Comparison of ENCODE assay signal across 29 cellular contexts in genomic region chr16:86734559-86735480, GRCh38.
DNase-seq lines count a peak whose midpoint lies in the region; ATAC-seq, FAIRE-seq and TF ChIP-seq lines count a peak whose summit lies in the region.
"Had no signal": no experiment of that assay in that cellular context is flagged by ENCODE, and none has a peak within 500 bp of the region (broad histone marks: within the 10 kb centered on the region; RNA-seq: fewer than 3 reads in every experiment).

No MANE protein-coding gene starts in this region.

- H3K9me3 ChIP-seq in H9 (ENCODE audit: control insufficient read depth, low read depth, low read length) (no peaks in the 10 kb centered on the region), H1 (ENCODE audit: insufficient read depth in 2 of 2, low read depth in 1 of 2, low read length in 1 of 2) (peaks cover 4% of the 10 kb centered on the region in 2 experiments; a peak in 1 of 4 replicates)
- H3K9me3 ChIP-seq: adrenal gland, left lung, mucosa of descending colon, suprapubic skin, vagina had no signal

- H3K4me1 ChIP-seq in H9 (ENCODE audit: insufficient read depth, low read length): peaks cover 9% of the 10 kb centered on the region; the same call in 1 of the 2 replicates
- peaks cover 7 to 19% (median 15%) of the 10 kb centered on the region in 4 experiments for H3K4me1 ChIP-seq in H1 (replicated peaks in 1 of 4; ENCODE audit: control insufficient read depth in 3 of 4, insufficient read depth in 4 of 4, low read length in 3 of 4)
- H3K4me1 ChIP-seq: adrenal gland, left lung, vagina had no signal

- H2BK5ac ChIP-seq in H9 (ENCODE audit: insufficient read length, low read length) (no peak overlapping the region), H1 (ENCODE audit: low read depth, low read length) (peak overlapping the region; percentile 57; the same call in 1 of the 2 replicates)

- no peak overlapping the region for H4K8ac ChIP-seq in H9 (replicated peaks; ENCODE audit: insufficient read length, low read depth, low read length)
- no peak overlapping the region; the same call in 1 of the 2 replicates for H4K8ac ChIP-seq in H1 (ENCODE audit: extremely low read depth, insufficient read depth, low read length)

- no peaks in the 10 kb centered on the region; a peak in 1 of 8 replicates for H3K36me3 ChIP-seq in H1 (ENCODE audit: control insufficient read depth in 2 of 4, insufficient read depth in 4 of 4, low read length in 3 of 4)
- H3K36me3 ChIP-seq: adrenal gland, left lung, suprapubic skin, vagina had no signal

- no peak overlapping the region for H4K91ac ChIP-seq in H9 (ENCODE audit: insufficient read length, low read depth, low read length)
- peak overlapping the region; percentile 94 for H4K91ac ChIP-seq in H1 (replicated peaks; ENCODE audit: insufficient read length, low read length)

- H3K4me3 ChIP-seq in H1 (ENCODE audit: extremely low read depth in 1 of 4, insufficient read depth in 2 of 4, low read depth in 3 of 4, low read length in 4 of 4): no peak overlapping the region
- H3K4me3 ChIP-seq: adrenal gland, dorsolateral prefrontal cortex, left lung, mucosa of descending colon, suprapubic skin, vagina had no signal

- no peak overlapping the region for H2BK12ac ChIP-seq in H9 (ENCODE audit: insufficient read length, low read depth, low read length)
- peak overlapping the region; percentile 27 for H2BK12ac ChIP-seq in H1 (ENCODE audit: low read depth, low read length)

- no peak for TF ChIP-seq RAD21 in H1 (IDR thresholded peaks at IDR 0.05 in 1 of 2, conservative IDR thresholded peaks at IDR 0.05 in 1 of 2; ENCODE audit: low read depth in 2 of 2, low read length in 2 of 2)

- POLR2A ChIA-PET in H1 (lab: Charles Lee; ENCODE audit: partially characterized antibody): interaction anchor here (0.9 kb wide), 1 partner anchor 26 kb away, joined by 4 read pairs; no protein-coding TSS in a partner anchor
- POLR2A ChIA-PET in naive thymus-derived CD8-positive, alpha-beta T cell (lab: Charles Lee): no interaction called here

- H3K27me3 Mint-ChIP-seq in H9 (ENCODE audit: low read depth): peaks cover 51% of the 10 kb centered on the region
- H3K27me3 Mint-ChIP-seq in naive thymus-derived CD8-positive, alpha-beta T cell: peaks cover 14 to 70% (median 49%) of the 10 kb centered on the region in 5 donors

- peak; percentile 52 for DNase-seq in H9
- no peak for DNase-seq in H1 (ENCODE audit: low read depth in 1 of 2, low spot score in 2 of 2)
- peak; percentile 85 for DNase-seq in kidney tubule cell (ENCODE audit: low spot score)
- peak; percentile 84 for DNase-seq in renal cortical epithelial cell (ENCODE audit: low read depth)
- DNase-seq in NOMO-1 (lab: John Stamatoyannopoulos, UW; ENCODE audit: unreplicated experiment in 2 of 2): no peak
- no peak for DNase-seq in AML-193 (lab: John Stamatoyannopoulos, UW)
- DNase-seq in naive thymus-derived CD8-positive, alpha-beta T cell: no peak
- DNase-seq: activated B cell treated with CpG ODN at 0.5 μM for 24 hours; activated CD4-positive, alpha-beta T cell treated with anti-CD3 and anti-CD28 coated beads, Interleukin-2, amount 50 U/mL, for 48 hours; activated effector memory CD4-positive, alpha-beta T cell treated with anti-CD3 and anti-CD28 coated beads, Interleukin-2, amount 50 U/mL, for 16 hours; adrenal gland; erythroblast; foreskin melanocyte; left lung; mucosa of descending colon; NCI-H1417; NCI-H2107; NCI-H510A treated with DMSO at 0.1 percent for 48 hours; nucleus accumbens; stimulated activated CD4-positive, alpha-beta T cell treated with anti-CD3 and anti-CD28 coated beads, Interleukin-15, amount 100 ng/mL, for 24 hours; T-helper 9 cell had no signal

- H2AFZ ChIP-seq in H9 (ENCODE audit: low read length) (no peak overlapping the region), H1 (ENCODE audit: low read length) (no peak overlapping the region)

- no CpG with 5 or more reads among the region's 22 CpGs for WGBS in H9 (ENCODE audit: extremely low coverage, insufficient read length, low lambda C conversion rate)
- 71% methylated on average over 22 of the region's 22 CpGs; no CpG with 5 or more reads in 1 of the 2 experiments for WGBS in H1 (ENCODE audit: extremely low coverage in 1 of 2, insufficient coverage in 1 of 2, insufficient read length in 1 of 2, insufficient replicate concordance in 2 of 2, low coverage in 1 of 2, low lambda C conversion rate in 2 of 2, missing lambda C conversion rate in 1 of 2), 2 experiments

- TF ChIP-seq CTCF in H9 (conservative IDR thresholded peaks at IDR 0.05): no peak
- no peak for TF ChIP-seq CTCF in H1 (IDR thresholded peaks at IDR 0.05; ENCODE audit: control extremely low read depth in 1 of 3, insufficient read depth in 1 of 3, low read depth in 1 of 3, low read length in 3 of 3)

- H3K79me2 ChIP-seq in H9 (ENCODE audit: insufficient read depth, low read length) (no peaks in the 10 kb centered on the region), H1 (ENCODE audit: control insufficient read depth in 1 of 2, insufficient read depth in 2 of 2, low read length in 2 of 2) (no peaks in the 10 kb centered on the region)

- no peak overlapping the region for H3K4ac ChIP-seq in H9 (ENCODE audit: low read depth, low read length)
- peak overlapping the region; percentile 44 for H3K4ac ChIP-seq in H1 (replicated peaks; ENCODE audit: insufficient read length, low read depth, low read length)

- no peak for TF ChIP-seq EP300 in H1 (IDR thresholded peaks at IDR 0.05; ENCODE audit: borderline replicate concordance in 1 of 2, low read depth in 2 of 2, low read length in 2 of 2)

- H3K23ac ChIP-seq in H9 (ENCODE audit: insufficient read length, low read depth, low read length) (no peak overlapping the region), H1 (ENCODE audit: insufficient read length) (no peak overlapping the region)

- no peak overlapping the region for H2AK5ac ChIP-seq in H9 (ENCODE audit: insufficient read length, low read length)
- peak overlapping the region; percentile 96; the same call in 1 of the 2 replicates for H2AK5ac ChIP-seq in H1 (ENCODE audit: low read depth, low read length)

- H2BK20ac ChIP-seq in H9 (ENCODE audit: low read depth, low read length, poor library complexity, severe bottlenecking): no peak overlapping the region
- H2BK20ac ChIP-seq in H1 (ENCODE audit: low read length): no peak overlapping the region

- H3K79me1 ChIP-seq in H9 (ENCODE audit: insufficient read depth, low read depth, low read length, poor library complexity, severe bottlenecking) (no peaks in the 10 kb centered on the region), H1 (ENCODE audit: low read depth, low read length) (no peaks in the 10 kb centered on the region)

- H3K27ac ChIP-seq in H9 (ENCODE audit: insufficient read length, low read depth, low read length): peak overlapping the region; percentile 14
- H3K27ac ChIP-seq in H1 (ENCODE audit: low read depth, low read length): no peak overlapping the region
- H3K27ac ChIP-seq: adrenal gland, C4-2B, dorsolateral prefrontal cortex, left lung, suprapubic skin, vagina had no signal

- peak overlapping the region; percentile 13 to 85 (median 17); a peak in 5 of 7 replicates for H3K27ac Mint-ChIP-seq in H9
- H3K27ac Mint-ChIP-seq in naive thymus-derived CD8-positive, alpha-beta T cell: no peak overlapping the region
- H3K27ac Mint-ChIP-seq: activated B cell treated with CpG ODN at 0.5 μM for 24 hours had no signal

- H3K4me2 ChIP-seq in H9 (ENCODE audit: insufficient read depth, insufficient read length, low read length) (peak overlapping the region; percentile 2), H1 (ENCODE audit: insufficient read depth in 1 of 2, low read depth in 2 of 2, low read length in 2 of 2) (peak overlapping the region in 1 of 2 experiments; percentile 56; a peak in 2 of 4 replicates)

- H3K9ac ChIP-seq in H9 (ENCODE audit: extremely low read depth, insufficient read length, low read length) (no peak overlapping the region), H1 (replicated peaks in 1 of 4; ENCODE audit: extremely low read depth in 1 of 4, low read depth in 3 of 4, low read length in 3 of 4) (no peak overlapping the region)

- H3K4me3 Mint-ChIP-seq in H9: peak overlapping the region; percentile 24 to 41; a peak in 2 of 5 replicates
- H3K4me3 Mint-ChIP-seq in naive thymus-derived CD8-positive, alpha-beta T cell: no peak overlapping the region
- H3K4me3 Mint-ChIP-seq: activated B cell treated with CpG ODN at 0.5 μM for 24 hours had no signal

- H3K27me3 ChIP-seq in H9 (ENCODE audit: insufficient read depth, low read length): no peaks in the 10 kb centered on the region
- H3K27me3 ChIP-seq in H1 (replicated peaks in 1 of 4; ENCODE audit: control insufficient read depth in 3 of 4, extremely low read depth in 1 of 4, insufficient read depth in 3 of 4, low read length in 3 of 4): peaks cover 0 to 7% (median 1%) of the 10 kb centered on the region in 4 experiments; a peak in 3 of 7 replicates
- H3K27me3 ChIP-seq: vagina had no signal

- no peak overlapping the region for H2BK15ac ChIP-seq in H9 (ENCODE audit: low read depth, low read length)
- H2BK15ac ChIP-seq in H1 (ENCODE audit: low read length): no peak overlapping the region

- peaks cover 40 to 42% of the 10 kb centered on the region in 2 experiments for H3K4me1 Mint-ChIP-seq in H9
- H3K4me1 Mint-ChIP-seq in naive thymus-derived CD8-positive, alpha-beta T cell: peaks cover under 1 to 3% (median under 1%) of the 10 kb centered on the region in 4 donors
- H3K4me1 Mint-ChIP-seq: activated B cell treated with CpG ODN at 0.5 μM for 24 hours had no signal

- peaks cover 11 to 17% of the 10 kb centered on the region in 2 experiments for H3K9me3 Mint-ChIP-seq in H9
- H3K9me3 Mint-ChIP-seq in naive thymus-derived CD8-positive, alpha-beta T cell: peaks cover 0 to 1% (median 0%) of the 10 kb centered on the region in 9 donors
- H3K9me3 Mint-ChIP-seq: activated B cell treated with CpG ODN at 0.5 μM for 24 hours had no signal

- CTCF ChIA-PET in H1 (lab: Charles Lee; ENCODE audit: partially characterized antibody): interaction anchor here (0.6 to 0.9 kb wide), 2 partner anchors 40 to 798 kb away, joined by 4 to 5 read pairs; no protein-coding TSS in a partner anchor

- H3K18ac ChIP-seq in H9 (ENCODE audit: insufficient read length, low read depth, low read length): no peak overlapping the region
- peak overlapping the region; percentile 17; the same call in 1 of the 2 replicates for H3K18ac ChIP-seq in H1 (ENCODE audit: extremely low read depth, low read length)

- H3K14ac ChIP-seq in H9 (ENCODE audit: insufficient read depth, low read length): no peak overlapping the region
- H3K14ac ChIP-seq in H1 (ENCODE audit: insufficient read length): no peak overlapping the region

- H3T11ph ChIP-seq in H9 (ENCODE audit: low read length): no peak overlapping the region

- no peak for ATAC-seq in HG02763 (IDR thresholded peaks at IDR 0.05; ENCODE audit: unreplicated experiment)
- ATAC-seq in naive thymus-derived CD8-positive, alpha-beta T cell: no peak
- ATAC-seq: HepG2, left lung, mucosa of descending colon had no signal

- H4K5ac ChIP-seq in H9 (ENCODE audit: insufficient read length, low read depth, low read length): no peak overlapping the region
- H4K5ac ChIP-seq in H1 (ENCODE audit: insufficient read length, low read depth, low read length): no peak overlapping the region

- H3K36me3 Mint-ChIP-seq in H9 (ENCODE audit: insufficient read depth in 1 of 3, low read depth in 3 of 3): peaks cover 9 to 20% (median 13%) of the 10 kb centered on the region in 3 experiments
- H3K36me3 Mint-ChIP-seq in naive thymus-derived CD8-positive, alpha-beta T cell: no peaks in the 10 kb centered on the region

- H3K23me2 ChIP-seq in H9 (ENCODE audit: insufficient read length, low read depth, low read length, poor library complexity, severe bottlenecking): no peaks in the 10 kb centered on the region
- no peaks in the 10 kb centered on the region; the same call in 1 of the 2 replicates for H3K23me2 ChIP-seq in H1 (ENCODE audit: low read depth, low read length)

- H2BK120ac ChIP-seq in H9 (ENCODE audit: low read depth, low read length, poor library complexity, severe bottlenecking): no peak overlapping the region
- peak overlapping the region; percentile 57 for H2BK120ac ChIP-seq in H1 (replicated peaks; ENCODE audit: low read depth, low read length)

- TF ChIP-seq POLR2A in H1 (IDR thresholded peaks at IDR 0.05; ENCODE audit: control extremely low read depth in 1 of 2, low read depth in 2 of 2, low read length in 2 of 2): no peak

- H3K56ac ChIP-seq in H9 (ENCODE audit: insufficient read length, low read depth, low read length) (no peak overlapping the region), H1 (replicated peaks; ENCODE audit: insufficient read length, low read depth, low read length) (no peak overlapping the region)

- no peaks in the 10 kb centered on the region for H4K20me1 ChIP-seq in H9 (ENCODE audit: control insufficient read depth, insufficient read depth, insufficient read length)
- no peaks in the 10 kb centered on the region for H4K20me1 ChIP-seq in H1 (replicated peaks in 1 of 2; ENCODE audit: control insufficient read depth in 1 of 2, insufficient read depth in 2 of 2, low read length in 2 of 2)

- no peak for FAIRE-seq in H1 (lab: Jason Lieb, UNC)
- FAIRE-seq: bronchial epithelial cell, G401.6, HepG2 had no signal

Comparison
In these comparisons a context has a peak if more than half of its experiments do, and no peak if none do; other contexts are left out.
1. DNase-seq: peak in H9 (single experiment), kidney tubule cell (single experiment) and renal cortical epithelial cell (single experiment); none in H1 (0 of 2), NOMO-1 (0 of 2), AML-193 (0 of 2) and naive thymus-derived CD8-positive, alpha-beta T cell (0 of 10).
2. H3K27ac Mint-ChIP-seq: peak in H9 (3 of 3); none in naive thymus-derived CD8-positive, alpha-beta T cell (0 of 10).
3. H3K4me3 Mint-ChIP-seq: peak in H9 (2 of 2); none in naive thymus-derived CD8-positive, alpha-beta T cell (0 of 10).